8 cellular contexts compared by ENCODE assay signal in the genomic region with DNA sequence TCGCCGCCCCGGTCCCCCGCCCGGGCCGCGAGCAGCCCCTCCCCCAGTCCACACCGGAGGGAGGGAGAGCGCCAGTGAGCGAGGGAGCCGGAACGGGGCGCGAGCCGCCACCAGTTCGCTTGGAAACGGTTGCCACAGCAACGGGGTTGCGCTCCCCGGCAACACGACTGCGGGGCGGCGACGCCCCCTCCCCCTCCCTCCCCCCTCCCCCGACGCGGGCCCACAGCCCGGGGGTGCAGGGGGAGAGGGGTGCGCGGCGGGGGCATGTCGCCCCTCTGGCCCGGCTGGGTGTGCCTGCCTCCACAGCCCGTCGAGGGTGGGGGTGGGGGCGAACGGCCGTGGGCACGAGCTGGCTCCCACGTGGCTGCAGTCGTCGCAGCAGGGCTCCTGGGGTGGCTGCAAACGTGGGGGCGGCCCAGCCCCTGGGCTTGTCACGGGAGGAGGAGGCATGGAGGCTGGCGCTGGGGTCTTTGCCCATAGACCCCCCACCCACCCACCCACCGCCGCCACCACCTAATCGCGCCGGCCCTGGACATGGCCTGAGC. TPM values are rescaled to one million over a fixed set of nuclear protein-coding genes. Genes with fewer than 3 reads are reported as not detected.
DNase-seq lines count a peak whose midpoint lies in the region; ATAC-seq and TF ChIP-seq lines count a peak whose summit lies in the region.

No MANE protein-coding gene starts in this region.

- peak overlapping the region; percentile 56 to 67 for H3K4me3 ChIP-seq in esophagus (ENCODE audit: low read depth in 1 of 2, low read length in 2 of 2)
- peak overlapping the region; percentile 46 to 78 (median 56) for H3K4me3 ChIP-seq in tibial nerve

- 1% methylated on average over 18 to 50 of the region's 52 CpGs for WGBS in esophagus, 2 donors
- WGBS in tibial nerve, 2 donors, result 0 to 1% methylated on average over 17 to 20 of the region's 52 CpGs

- no peaks in the 10 kb centered on the region for H3K27me3 Mint-ChIP-seq in naive thymus-derived CD8-positive, alpha-beta T cell

- peaks cover 0 to 7% (median 0%) of the 10 kb centered on the region in 3 donors for H3K36me3 Mint-ChIP-seq in naive thymus-derived CD8-positive, alpha-beta T cell

- DNase-seq in AG08396 (ENCODE audit: low spot score) (peak; percentile 79), NCI-H510A (lab: John Stamatoyannopoulos, UW) (peak; percentile 34), activated T-cell treated with anti-CD3 and anti-CD28 coated beads for 24 hours (ENCODE audit: low read depth) (peak; percentile 56), tibial nerve (ENCODE audit: low spot score in 2 of 2) (no peak)
- DNase-seq in naive thymus-derived CD8-positive, alpha-beta T cell, result peak; percentile 60 to 92 (median 80)

- H3K9me3 ChIP-seq in esophagus (ENCODE audit: control insufficient read depth in 2 of 2, insufficient read depth in 1 of 2, low read depth in 1 of 2, low read length in 1 of 2), result no peaks in the 10 kb centered on the region
- H3K9me3 ChIP-seq in tibial nerve, result no peaks in the 10 kb centered on the region

- no peaks in the 10 kb centered on the region for H3K9me3 Mint-ChIP-seq in naive thymus-derived CD8-positive, alpha-beta T cell

- H3K27ac Mint-ChIP-seq in naive thymus-derived CD8-positive, alpha-beta T cell, result peak overlapping the region in 2 of 10 donors; percentile 85 to 86

- no peak for TF ChIP-seq EP300 in tibial nerve (IDR thresholded peaks at IDR 0.05)

- H3K36me3 ChIP-seq in esophagus (ENCODE audit: control insufficient read depth in 2 of 2, insufficient read depth in 2 of 2, low read length in 1 of 2) (peaks cover 0 to under 1% of the 10 kb centered on the region in 2 donors), tibial nerve (peaks cover 0 to 8% (median 0%) of the 10 kb centered on the region in 3 donors)

- POLR2A ChIA-PET in naive thymus-derived CD8-positive, alpha-beta T cell (lab: Charles Lee), result interaction anchor here (0.6 to 25.4 kb wide), 12 partner anchors 7 to 119 kb away, joined by 3 to 1530 read pairs (median 4); a partner anchor contains a TSS

- H3K4me1 ChIP-seq in esophagus (ENCODE audit: control insufficient read depth in 2 of 2, insufficient read depth in 2 of 2, low read length in 1 of 2) (peaks cover 6 to 30% of the 10 kb centered on the region in 2 donors), tibial nerve (peaks cover 0 to 32% (median 22%) of the 10 kb centered on the region in 4 donors)

- no peak for TF ChIP-seq POLR2A in tibial nerve (IDR thresholded peaks at IDR 0.05)

- peak overlapping the region in 7 of 10 donors; percentile 41 to 82 (median 62) for H3K4me3 Mint-ChIP-seq in naive thymus-derived CD8-positive, alpha-beta T cell

- peak; percentile 39 for ATAC-seq in GM18868 (IDR thresholded peaks at IDR 0.05; ENCODE audit: unreplicated experiment)
- peak; percentile 23 for ATAC-seq in HG03097 (IDR thresholded peaks at IDR 0.05; ENCODE audit: low FRiP score, unreplicated experiment)
- peak; percentile 43 to 55 for ATAC-seq in naive thymus-derived CD8-positive, alpha-beta T cell

- H3K27me3 ChIP-seq in esophagus (ENCODE audit: control insufficient read depth in 1 of 2, insufficient read depth in 2 of 2, low read length in 2 of 2) (no peaks in the 10 kb centered on the region), tibial nerve (peaks cover 0 to 30% of the 10 kb centered on the region in 2 donors)

- no peak for TF ChIP-seq CTCF in tibial nerve (IDR thresholded peaks at IDR 0.05)

- no peak overlapping the region for H3K27ac ChIP-seq in esophagus (ENCODE audit: low read depth in 2 of 2, low read length in 1 of 2)
- H3K27ac ChIP-seq in tibial nerve, result peak overlapping the region; percentile 72 to 90 (median 84)

- peaks cover 28 to 62% (median 50%) of the 10 kb centered on the region in 4 donors for H3K4me1 Mint-ChIP-seq in naive thymus-derived CD8-positive, alpha-beta T cell

RNA-seq across cellular contexts. Expression of a gene that starts 0.5 kb away (rescaled TPM):
- polyA plus RNA-seq in esophagus, result 1 to 10 TPM; 2.0 to 4.9 TPM
- 1 to 10 TPM; 7.6 to 7.7 TPM for total RNA-seq in naive thymus-derived CD8-positive, alpha-beta T cell
- polyA plus RNA-seq in naive thymus-derived CD8-positive, alpha-beta T cell, result 10 to 100 TPM; 14.6 to 21.6 (median 20.6) TPM
- total RNA-seq in tibial nerve, result 10 to 100 TPM in 1 of 4 donors, 1 to 10 TPM in 3; 5.1 to 11.2 (median 7.5) TPM

RNA-seq across cellular contexts. Expression of a gene that starts 20.7 kb away (rescaled TPM):
- polyA plus RNA-seq in esophagus, result 10 to 100 TPM; 10.4 to 19.8 TPM
- 100 to 1,000 TPM; 176 to 181 TPM for total RNA-seq in naive thymus-derived CD8-positive, alpha-beta T cell
- polyA plus RNA-seq in naive thymus-derived CD8-positive, alpha-beta T cell, result 100 to 1,000 TPM in 2 of 3 donors, 10 to 100 TPM in 1; 83.1 to 204 (median 104) TPM
- 10 to 100 TPM; 19.4 to 26.4 (median 23.2) TPM for total RNA-seq in tibial nerve

RNA-seq across cellular contexts. Expression of a gene that starts 26.3 kb away (rescaled TPM):
- 10 to 100 TPM; 18.2 to 24.7 TPM for polyA plus RNA-seq in esophagus
- total RNA-seq in naive thymus-derived CD8-positive, alpha-beta T cell, result 10 to 100 TPM; 57.0 to 62.9 TPM
- polyA plus RNA-seq in naive thymus-derived CD8-positive, alpha-beta T cell, result 10 to 100 TPM; 20.5 to 25.3 (median 21.8) TPM
- 100 to 1,000 TPM in 3 of 4 donors, 10 to 100 TPM in 1; 89.8 to 139 (median 111) TPM for total RNA-seq in tibial nerve

RNA-seq across cellular contexts. Expression of a gene that starts 37.8 kb away (rescaled TPM):
- polyA plus RNA-seq in esophagus, result 10 to 100 TPM; 18.1 to 33.5 TPM
- not detected for total RNA-seq in naive thymus-derived CD8-positive, alpha-beta T cell
- polyA plus RNA-seq in naive thymus-derived CD8-positive, alpha-beta T cell, result under 1 TPM; 0.21 to 0.26 (median 0.25) TPM
- 1 to 10 TPM in 1 of 4 donors, under 1 TPM in 1, not detected in 2; 0.59 to 4.5 TPM for total RNA-seq in tibial nerve

RNA-seq across cellular contexts. Expression of a gene that starts 46.7 kb away (rescaled TPM):
- polyA plus RNA-seq in esophagus, result under 1 TPM in 1 of 2 donors, not detected in 1; 0.21 TPM
- total RNA-seq in naive thymus-derived CD8-positive, alpha-beta T cell, result not detected
- polyA plus RNA-seq in naive thymus-derived CD8-positive, alpha-beta T cell, result not detected
- total RNA-seq in tibial nerve, result not detected

Comparison
In these comparisons a context has a peak if more than half of its experiments do, and no peak if none do; other contexts are left out.
1. DNase-seq: peak in AG08396 (single experiment), NCI-H510A (single experiment), activated T-cell treated with anti-CD3 and anti-CD28 coated beads for 24 hours (single experiment) and naive thymus-derived CD8-positive, alpha-beta T cell (10 of 10); none in tibial nerve (0 of 2).
2. H3K27ac ChIP-seq: peak in tibial nerve (4 of 4); none in esophagus (0 of 2).
3. RNA of a gene that starts 20.7 kb away (total RNA-seq): 176 to 181 TPM in naive thymus-derived CD8-positive, alpha-beta T cell; 19.4 to 26.4 TPM in tibial nerve; every median in the first group is over 4 times any median in the second.
4. Peak in every context shown above with its lines, with median percentiles within 50 percentile points of each other: ATAC-seq.